1 cellular context compared by ENCODE assay signal in the genomic region with DNA sequence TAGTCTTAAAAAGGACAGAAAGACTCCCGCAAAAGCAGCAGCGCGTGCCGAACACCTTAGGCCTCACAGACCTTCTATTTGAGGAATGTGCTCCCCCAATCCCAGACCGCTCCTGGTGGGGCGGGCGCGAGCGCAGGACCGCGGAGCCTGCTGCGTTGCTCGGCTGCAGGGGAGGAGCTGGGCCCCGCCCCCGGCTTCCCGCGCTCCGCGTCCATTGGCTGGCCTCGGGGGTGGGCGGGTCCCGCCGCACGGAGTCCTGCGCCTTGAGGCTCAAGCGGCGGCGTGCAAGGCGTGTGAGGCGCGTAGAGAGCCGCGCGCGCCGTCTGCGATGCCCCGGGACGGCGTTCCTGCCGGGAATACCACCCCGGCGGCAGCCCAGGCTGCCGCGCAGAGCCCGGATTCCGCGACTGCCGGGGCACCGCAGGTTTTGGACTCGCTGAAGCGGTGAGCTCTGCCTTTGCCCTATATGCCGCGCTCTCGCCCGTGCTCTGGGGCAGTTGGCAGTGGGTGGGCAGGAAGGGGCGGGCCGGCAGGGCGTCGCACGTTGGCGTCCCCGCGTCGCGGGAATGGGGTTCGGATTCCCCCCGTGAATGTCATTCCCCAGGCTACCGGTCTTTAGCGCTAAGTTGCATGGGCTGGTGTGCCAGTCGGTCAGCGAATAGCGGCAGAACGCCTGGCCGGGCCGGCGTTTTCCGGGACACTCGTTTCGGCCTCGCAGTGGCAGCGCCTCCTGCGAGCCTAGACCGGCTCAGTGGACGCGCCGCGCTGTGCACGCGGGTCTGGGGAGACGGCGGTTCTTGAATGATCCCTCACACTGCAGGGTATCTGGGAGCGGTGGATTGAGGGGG.
TF ChIP-seq lines count a peak whose summit lies in the region.

No MANE protein-coding gene starts in this region.

TF ChIP-seq in HepG2, 621 proteins besides CTCF, POLR2A, EP300 and RAD21 (continued from another document and continues in another):
- no peak for TF ChIP-seq RBFOX2 (IDR thresholded peaks at IDR 0.05; ENCODE audit: low read depth, low read length)
- TF ChIP-seq ZNF724P (CRISPR knock-in tag; IDR thresholded peaks at IDR 0.05; ENCODE audit: borderline replicate concordance), result peak; percentile 97
- TF ChIP-seq PAX8 (CRISPR knock-in tag; IDR thresholded peaks at IDR 0.05; ENCODE audit: borderline replicate concordance), result peak; percentile 98; the same call in 1 of the 2 replicates
- TF ChIP-seq PAXIP1 (CRISPR knock-in tag; conservative IDR thresholded peaks at IDR 0.05), result no peak
- TF ChIP-seq ZNF572 (CRISPR knock-in tag; IDR thresholded peaks at IDR 0.05), result no peak
- TF ChIP-seq, protein P1, sequence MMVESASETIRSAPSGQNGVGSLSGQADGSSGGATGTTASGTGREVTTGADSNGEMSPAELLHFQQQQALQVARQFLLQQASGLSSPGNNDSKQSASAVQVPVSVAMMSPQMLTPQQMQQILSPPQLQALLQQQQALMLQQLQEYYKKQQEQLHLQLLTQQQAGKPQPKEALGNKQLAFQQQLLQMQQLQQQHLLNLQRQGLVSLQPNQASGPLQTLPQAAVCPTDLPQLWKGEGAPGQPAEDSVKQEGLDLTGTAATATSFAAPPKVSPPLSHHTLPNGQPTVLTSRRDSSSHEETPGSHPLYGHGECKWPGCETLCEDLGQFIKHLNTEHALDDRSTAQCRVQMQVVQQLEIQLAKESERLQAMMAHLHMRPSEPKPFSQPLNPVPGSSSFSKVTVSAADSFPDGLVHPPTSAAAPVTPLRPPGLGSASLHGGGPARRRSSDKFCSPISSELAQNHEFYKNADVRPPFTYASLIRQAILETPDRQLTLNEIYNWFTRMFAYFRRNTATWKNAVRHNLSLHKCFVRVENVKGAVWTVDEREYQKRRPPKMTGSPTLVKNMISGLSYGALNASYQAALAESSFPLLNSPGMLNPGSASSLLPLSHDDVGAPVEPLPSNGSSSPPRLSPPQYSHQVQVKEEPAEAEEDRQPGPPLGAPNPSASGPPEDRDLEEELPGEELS (CRISPR knock-in tag; IDR thresholded peaks at IDR 0.05), result 0 out of 2 replicates have a peak, but pooled peaks have one; percentile 14
- TF ChIP-seq MTF2 (CRISPR knock-in tag; IDR thresholded peaks at IDR 0.05; ENCODE audit: borderline replicate concordance), result 0 out of 2 replicates have a peak, but pooled peaks have one; percentile 75
- TF ChIP-seq STAG1 (CRISPR knock-in tag; IDR thresholded peaks at IDR 0.05), result no peak
- 0 out of 2 replicates have a peak, but pooled peaks have one; percentile 12 for TF ChIP-seq NFIB (CRISPR knock-in tag; IDR thresholded peaks at IDR 0.05; ENCODE audit: borderline replicate concordance)
- no peak for TF ChIP-seq ZNF460 (CRISPR knock-in tag; IDR thresholded peaks at IDR 0.05; ENCODE audit: borderline replicate concordance)
- TF ChIP-seq, protein P2, sequence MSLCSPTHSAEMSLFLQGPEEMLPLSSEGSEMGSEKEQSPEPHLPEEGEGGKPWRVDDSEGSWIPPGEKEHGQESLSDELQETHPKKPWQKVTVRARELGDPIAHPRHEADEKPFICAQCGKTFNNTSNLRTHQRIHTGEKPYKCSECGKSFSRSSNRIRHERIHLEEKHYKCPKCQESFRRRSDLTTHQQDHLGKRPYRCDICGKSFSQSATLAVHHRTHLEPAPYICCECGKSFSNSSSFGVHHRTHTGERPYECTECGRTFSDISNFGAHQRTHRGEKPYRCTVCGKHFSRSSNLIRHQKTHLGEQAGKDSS (CRISPR knock-in tag; IDR thresholded peaks at IDR 0.05; ENCODE audit: borderline replicate concordance, low read depth), result no peak; the same call in 1 of the 2 replicates
- 0 out of 2 replicates have a peak, but pooled peaks have one; percentile 81 for TF ChIP-seq HOXA9 (CRISPR knock-in tag; IDR thresholded peaks at IDR 0.05; ENCODE audit: borderline replicate concordance)
- TF ChIP-seq FOXK2 (IDR thresholded peaks at IDR 0.05), result no peak
- peak; percentile 90 for TF ChIP-seq ZNF564 (CRISPR knock-in tag; IDR thresholded peaks at IDR 0.05)
- TF ChIP-seq ZNF550 (CRISPR knock-in tag; IDR thresholded peaks at IDR 0.05; ENCODE audit: borderline replicate concordance), result no peak
- no peak for TF ChIP-seq ZFYVE20 (CRISPR knock-in tag; IDR thresholded peaks at IDR 0.05; ENCODE audit: borderline replicate concordance, low read depth)
- TF ChIP-seq ZNF562 (CRISPR knock-in tag; IDR thresholded peaks at IDR 0.05; ENCODE audit: borderline replicate concordance), result 0 out of 2 replicates have a peak, but pooled peaks have one; percentile 34
- TF ChIP-seq NR2C2 (CRISPR knock-in tag; IDR thresholded peaks at IDR 0.05; ENCODE audit: borderline replicate concordance), result no peak
- no peak for TF ChIP-seq CHD4 (IDR thresholded peaks at IDR 0.05; ENCODE audit: borderline replicate concordance, low read length)
- no peak for TF ChIP-seq RELA (CRISPR knock-in tag; IDR thresholded peaks at IDR 0.05)
- TF ChIP-seq ZNF558 (CRISPR knock-in tag; IDR thresholded peaks at IDR 0.05; ENCODE audit: borderline replicate concordance), result no peak; the same call in 1 of the 2 replicates
- TF ChIP-seq ZNF468 (CRISPR knock-in tag; IDR thresholded peaks at IDR 0.05), result peak; percentile 31; the same call in 1 of the 2 replicates
- TF ChIP-seq, protein P3, sequence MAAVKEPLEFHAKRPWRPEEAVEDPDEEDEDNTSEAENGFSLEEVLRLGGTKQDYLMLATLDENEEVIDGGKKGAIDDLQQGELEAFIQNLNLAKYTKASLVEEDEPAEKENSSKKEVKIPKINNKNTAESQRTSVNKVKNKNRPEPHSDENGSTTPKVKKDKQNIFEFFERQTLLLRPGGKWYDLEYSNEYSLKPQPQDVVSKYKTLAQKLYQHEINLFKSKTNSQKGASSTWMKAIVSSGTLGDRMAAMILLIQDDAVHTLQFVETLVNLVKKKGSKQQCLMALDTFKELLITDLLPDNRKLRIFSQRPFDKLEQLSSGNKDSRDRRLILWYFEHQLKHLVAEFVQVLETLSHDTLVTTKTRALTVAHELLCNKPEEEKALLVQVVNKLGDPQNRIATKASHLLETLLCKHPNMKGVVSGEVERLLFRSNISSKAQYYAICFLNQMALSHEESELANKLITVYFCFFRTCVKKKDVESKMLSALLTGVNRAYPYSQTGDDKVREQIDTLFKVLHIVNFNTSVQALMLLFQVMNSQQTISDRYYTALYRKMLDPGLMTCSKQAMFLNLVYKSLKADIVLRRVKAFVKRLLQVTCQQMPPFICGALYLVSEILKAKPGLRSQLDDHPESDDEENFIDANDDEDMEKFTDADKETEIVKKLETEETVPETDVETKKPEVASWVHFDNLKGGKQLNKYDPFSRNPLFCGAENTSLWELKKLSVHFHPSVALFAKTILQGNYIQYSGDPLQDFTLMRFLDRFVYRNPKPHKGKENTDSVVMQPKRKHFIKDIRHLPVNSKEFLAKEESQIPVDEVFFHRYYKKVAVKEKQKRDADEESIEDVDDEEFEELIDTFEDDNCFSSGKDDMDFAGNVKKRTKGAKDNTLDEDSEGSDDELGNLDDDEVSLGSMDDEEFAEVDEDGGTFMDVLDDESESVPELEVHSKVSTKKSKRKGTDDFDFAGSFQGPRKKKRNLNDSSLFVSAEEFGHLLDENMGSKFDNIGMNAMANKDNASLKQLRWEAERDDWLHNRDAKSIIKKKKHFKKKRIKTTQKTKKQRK (IDR thresholded peaks at IDR 0.05; ENCODE audit: low read length), result no peak
- TF ChIP-seq ZNF580 (CRISPR knock-in tag; IDR thresholded peaks at IDR 0.05; ENCODE audit: borderline replicate concordance, low read depth), result peak; percentile 45; the same call in 1 of the 2 replicates
- no peak for TF ChIP-seq FOXK1 (CRISPR knock-in tag; IDR thresholded peaks at IDR 0.05; ENCODE audit: borderline replicate concordance, low read depth)
- TF ChIP-seq FLYWCH1 (CRISPR knock-in tag; IDR thresholded peaks at IDR 0.05), result peak; percentile 84; the same call in 1 of the 2 replicates
- peak; percentile 44 for TF ChIP-seq DBP (CRISPR knock-in tag; IDR thresholded peaks at IDR 0.05; ENCODE audit: not compliant biosample characterization)
- TF ChIP-seq SP4 (CRISPR knock-in tag; IDR thresholded peaks at IDR 0.05), result peak; percentile 96
- TF ChIP-seq DNMT1 (CRISPR knock-in tag; IDR thresholded peaks at IDR 0.05), result peak; percentile 83; the same call in 1 of the 2 replicates
- peak; percentile 98 for TF ChIP-seq ZNF709 (CRISPR knock-in tag; IDR thresholded peaks at IDR 0.05)
- TF ChIP-seq AGO1 (IDR thresholded peaks at IDR 0.05; ENCODE audit: low read depth, low read length, poor library complexity, severe bottlenecking), result no peak
- TF ChIP-seq ZFY (CRISPR knock-in tag; IDR thresholded peaks at IDR 0.05), result peak; percentile 53; the same call in 1 of the 2 replicates
- peak; percentile 90 for TF ChIP-seq ZNF563 (CRISPR knock-in tag; IDR thresholded peaks at IDR 0.05)
- no peak for TF ChIP-seq BHLHE40 (IDR thresholded peaks at IDR 0.05; ENCODE audit: low read length)
- TF ChIP-seq HDAC6 (IDR thresholded peaks at IDR 0.05; ENCODE audit: low read depth, low read length), result no peak
- TF ChIP-seq SRSF1 (optimal IDR thresholded peaks at IDR 0.05; ENCODE audit: low read depth, low read length), result no peak
- TF ChIP-seq ZKSCAN5 (CRISPR knock-in tag; IDR thresholded peaks at IDR 0.05), result no peak
- TF ChIP-seq ZNF547 (CRISPR knock-in tag; IDR thresholded peaks at IDR 0.05), result peak; percentile 96
- TF ChIP-seq, protein P4, sequence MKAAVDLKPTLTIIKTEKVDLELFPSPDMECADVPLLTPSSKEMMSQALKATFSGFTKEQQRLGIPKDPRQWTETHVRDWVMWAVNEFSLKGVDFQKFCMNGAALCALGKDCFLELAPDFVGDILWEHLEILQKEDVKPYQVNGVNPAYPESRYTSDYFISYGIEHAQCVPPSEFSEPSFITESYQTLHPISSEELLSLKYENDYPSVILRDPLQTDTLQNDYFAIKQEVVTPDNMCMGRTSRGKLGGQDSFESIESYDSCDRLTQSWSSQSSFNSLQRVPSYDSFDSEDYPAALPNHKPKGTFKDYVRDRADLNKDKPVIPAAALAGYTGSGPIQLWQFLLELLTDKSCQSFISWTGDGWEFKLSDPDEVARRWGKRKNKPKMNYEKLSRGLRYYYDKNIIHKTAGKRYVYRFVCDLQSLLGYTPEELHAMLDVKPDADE (CRISPR knock-in tag; IDR thresholded peaks at IDR 0.05), result peak; percentile 79; the same call in 1 of the 2 replicates
- no peak for TF ChIP-seq PAF1 (CRISPR knock-in tag; IDR thresholded peaks at IDR 0.05)
- peak; percentile 56; the same call in 1 of the 2 replicates for TF ChIP-seq ZNF441 (CRISPR knock-in tag; IDR thresholded peaks at IDR 0.05; ENCODE audit: borderline replicate concordance)
- TF ChIP-seq ZNF282 (IDR thresholded peaks at IDR 0.05; ENCODE audit: partially characterized antibody), result no peak
- peak; percentile 31 for TF ChIP-seq RBM39 (IDR thresholded peaks at IDR 0.05; ENCODE audit: low read depth, low read length, poor library complexity, severe bottlenecking)
- peak; percentile 51; the same call in 1 of the 2 replicates for TF ChIP-seq TARDBP (CRISPR knock-in tag; IDR thresholded peaks at IDR 0.05)
- no peak for TF ChIP-seq CCAR2 (optimal IDR thresholded peaks at IDR 0.05; ENCODE audit: low read depth, low read length)
- TF ChIP-seq, protein P5, sequence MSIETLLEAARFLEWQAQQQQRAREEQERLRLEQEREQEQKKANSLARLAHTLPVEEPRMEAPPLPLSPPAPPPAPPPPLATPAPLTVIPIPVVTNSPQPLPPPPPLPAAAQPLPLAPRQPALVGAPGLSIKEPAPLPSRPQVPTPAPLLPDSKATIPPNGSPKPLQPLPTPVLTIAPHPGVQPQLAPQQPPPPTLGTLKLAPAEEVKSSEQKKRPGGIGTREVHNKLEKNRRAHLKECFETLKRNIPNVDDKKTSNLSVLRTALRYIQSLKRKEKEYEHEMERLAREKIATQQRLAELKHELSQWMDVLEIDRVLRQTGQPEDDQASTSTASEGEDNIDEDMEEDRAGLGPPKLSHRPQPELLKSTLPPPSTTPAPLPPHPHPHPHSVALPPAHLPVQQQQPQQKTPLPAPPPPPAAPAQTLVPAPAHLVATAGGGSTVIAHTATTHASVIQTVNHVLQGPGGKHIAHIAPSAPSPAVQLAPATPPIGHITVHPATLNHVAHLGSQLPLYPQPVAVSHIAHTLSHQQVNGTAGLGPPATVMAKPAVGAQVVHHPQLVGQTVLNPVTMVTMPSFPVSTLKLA (IDR thresholded peaks at IDR 0.05), result no peak
- TF ChIP-seq ZNF280B (CRISPR knock-in tag; IDR thresholded peaks at IDR 0.05; ENCODE audit: borderline replicate concordance), result peak; percentile 78
